Comparison of ENCODE assay signal across 8 cellular contexts in genomic region chr11:64878223-64878493, GRCh38. TPM values are rescaled to one million over a fixed set of nuclear protein-coding genes. Genes with fewer than 3 reads are reported as not detected.
DNase-seq lines count a peak whose midpoint lies in the region; ATAC-seq, FAIRE-seq and TF ChIP-seq lines count a peak whose summit lies in the region.

No MANE protein-coding gene starts in this region.

- 4% methylated on average over 10 of the region's 21 CpGs for WGBS in A549 (ENCODE audit: missing lambda C conversion rate)

- no peaks in the 10 kb centered on the region for H3K27me3 ChIP-seq in foreskin keratinocyte
- no peaks in the 10 kb centered on the region for H3K27me3 ChIP-seq in rectal smooth muscle tissue (ENCODE audit: control insufficient read depth, insufficient read depth, low read length)

- peak overlapping the region; percentile 94 for H3K9ac ChIP-seq in rectal smooth muscle tissue (ENCODE audit: low read length)

- no peak for FAIRE-seq in A549 (lab: Jason Lieb, UNC)

- CTCF ChIA-PET in A549 (lab: Yijun Ruan, JAX), result interaction anchor here (0.5 to 31.5 kb wide), 9 partner anchors 13 to 286 kb away, joined by 3 to 1607 read pairs (median 4); partner anchors contain the start of genes ARL2 and CDC42BPG

- H3K4me1 ChIP-seq in A549, result peaks cover 28% of the 10 kb centered on the region
- peaks cover 10% of the 10 kb centered on the region for H3K4me1 ChIP-seq in foreskin keratinocyte
- H3K4me1 ChIP-seq in rectal smooth muscle tissue (ENCODE audit: control insufficient read depth, insufficient read depth, low read length), result peaks cover 19% of the 10 kb centered on the region

- ATAC-seq in A549 (peak; percentile 49 to 54), GM21737 (IDR thresholded peaks at IDR 0.05; ENCODE audit: unreplicated experiment) (peak; percentile 6), foreskin keratinocyte (peak; percentile 11), HG03039 (IDR thresholded peaks at IDR 0.05; ENCODE audit: unreplicated experiment) (no peak)

- POLR2A ChIA-PET in A549 (lab: Yijun Ruan, JAX), result interaction anchor here (0.7 to 4.4 kb wide), 11 partner anchors 10 to 34 kb away, joined by 3 to 27 read pairs (median 5); partner anchors contain the start of gene CDC42BPG

- TF ChIP-seq POLR2A in A549 (IDR thresholded peaks at IDR 0.05; ENCODE audit: low read length), result no peak

- H3K4me3 ChIP-seq in A549, result peak overlapping the region; percentile 90
- H3K4me3 ChIP-seq in rectal smooth muscle tissue (ENCODE audit: low read length), result peak overlapping the region; percentile 99

- no peak for TF ChIP-seq RAD21 in A549 (conservative IDR thresholded peaks at IDR 0.05 in 1 of 2, IDR thresholded peaks at IDR 0.05 in 1 of 2)

- peak overlapping the region; percentile 95 for H3K4me2 ChIP-seq in A549

- H3K27ac ChIP-seq in A549 (peak overlapping the region; percentile 88 to 92), VCaP (peak overlapping the region; percentile 94), foreskin keratinocyte (peak overlapping the region; percentile 11), rectal smooth muscle tissue (ENCODE audit: low read depth, low read length) (peak overlapping the region; percentile 87)

- no peak for TF ChIP-seq EP300 in A549 (IDR thresholded peaks at IDR 0.05)

- peaks cover 7% of the 10 kb centered on the region for H3K36me3 ChIP-seq in rectal smooth muscle tissue (ENCODE audit: control insufficient read depth, insufficient read depth, low read length)

- no peak for TF ChIP-seq CTCF in A549 (IDR thresholded peaks at IDR 0.05)
- no peak for TF ChIP-seq CTCF in VCaP (conservative IDR thresholded peaks at IDR 0.05)
- no peak for TF ChIP-seq CTCF in foreskin keratinocyte (conservative IDR thresholded peaks at IDR 0.05)

- no peak for DNase-seq in A549 (ENCODE audit: low read depth in 1 of 2, low spot score in 1 of 2)
- DNase-seq in foreskin keratinocyte, result no peak
- no peak for DNase-seq in AG08396 (ENCODE audit: low spot score)
- no peak for DNase-seq in COLO829 (ENCODE audit: low spot score)

- H3K9me3 ChIP-seq in A549, result no peaks in the 10 kb centered on the region

TF ChIP-seq in A549, 52 proteins besides CTCF, POLR2A, EP300 and RAD21:
- TF ChIP-seq HOXB5 (CRISPR knock-in tag; IDR thresholded peaks at IDR 0.05) (no peak), REST (IDR thresholded peaks at IDR 0.05) (no peak), E2F6 (IDR thresholded peaks at IDR 0.05; ENCODE audit: borderline replicate concordance, low read depth) (peak; percentile 48; the same call in 1 of the 2 replicates), TFCP2L1 (CRISPR knock-in tag; IDR thresholded peaks at IDR 0.05) (no peak; the same call in 1 of the 2 replicates), RARB (CRISPR knock-in tag; IDR thresholded peaks at IDR 0.05) (no peak), PHF8 (IDR thresholded peaks at IDR 0.05; ENCODE audit: borderline replicate concordance, low read depth) (peak; percentile 54; the same call in 1 of the 2 replicates), MYC (IDR thresholded peaks at IDR 0.05; ENCODE audit: borderline replicate concordance, low read length) (no peak), NR3C1 (IDR thresholded peaks at IDR 0.05) (no peak), CHD2 (IDR thresholded peaks at IDR 0.05; ENCODE audit: low read length, partially characterized antibody) (no peak), HES2 (IDR thresholded peaks at IDR 0.05) (no peak), SMC3 (IDR thresholded peaks at IDR 0.05) (no peak)
TF ChIP-seq in A549: peak in this region for 2.

RNA-seq across cellular contexts. Expression of gene EHD1, which starts 0.3 kb away (rescaled TPM):
- 25.9 and 27.7 TPM in 2 replicates for polyA plus RNA-seq in A549 (2011; rRNA removed)
- 96.0 and 103 TPM in 2 replicates for polyA plus RNA-seq in A549 (2012; cell fraction: cytosol; rRNA removed)
- polyA plus RNA-seq in A549 (2012; cell fraction: nucleus; rRNA removed), result 153 and 200 TPM in 2 replicates
- polyA plus RNA-seq in A549 (2017; fragmentation: RNase III; extraction: RNeasy Plus Mini Kit Qiagen cat#74134 plus additional on column Dnase treatment), result 37.8 to 52.4 TPM (median 43.4 TPM) in 3 replicates
- polyA minus RNA-seq in A549 (2011; rRNA and poly(A)+ RNA removed), result 65.8 and 67.3 TPM in 2 replicates
- total RNA-seq in foreskin keratinocyte, result 94.9 and 114 TPM in 2 replicates
- 90.4 and 115 TPM in 2 replicates for polyA plus RNA-seq in foreskin keratinocyte

RNA-seq across cellular contexts. Expression of gene CDC42BPG, which starts 33.7 kb away (rescaled TPM):
- polyA plus RNA-seq in A549 (2011; rRNA removed), result 0.35 and 0.50 TPM in 2 replicates
- 0.26 and 0.49 TPM in 2 replicates for polyA plus RNA-seq in A549 (2012; cell fraction: cytosol; rRNA removed)
- 1.3 and 1.8 TPM in 2 replicates for polyA plus RNA-seq in A549 (2012; cell fraction: nucleus; rRNA removed)
- 1.0 to 1.1 TPM (median 1.0 TPM) in 3 replicates for polyA plus RNA-seq in A549 (2017; fragmentation: RNase III; extraction: RNeasy Plus Mini Kit Qiagen cat#74134 plus additional on column Dnase treatment)
- polyA minus RNA-seq in A549 (2011; rRNA and poly(A)+ RNA removed), result 0.45 and 1.0 TPM in 2 replicates
- 10.3 and 11.1 TPM in 2 replicates for total RNA-seq in foreskin keratinocyte
- 4.7 and 5.3 TPM in 2 replicates for polyA plus RNA-seq in foreskin keratinocyte

RNA-seq across cellular contexts. Expression of gene ATG2A, which starts 38.9 kb away (rescaled TPM):
- polyA plus RNA-seq in A549 (2011; rRNA removed) (3.1 and 4.0 TPM in 2 replicates), A549 (2017; fragmentation: RNase III; extraction: RNeasy Plus Mini Kit Qiagen cat#74134 plus additional on column Dnase treatment) (10.7 to 13.4 TPM (median 12.8 TPM) in 3 replicates), foreskin keratinocyte (11.4 and 12.5 TPM in 2 replicates)
- 9.1 and 14.1 TPM in 2 replicates for polyA plus RNA-seq in A549 (2012; cell fraction: cytosol; rRNA removed)
- 34.5 and 48.9 TPM in 2 replicates for polyA plus RNA-seq in A549 (2012; cell fraction: nucleus; rRNA removed)
- polyA minus RNA-seq in A549 (2011; rRNA and poly(A)+ RNA removed), result 8.2 TPM in 2 replicates
- total RNA-seq in foreskin keratinocyte, result 13.6 and 14.0 TPM in 2 replicates

RNA-seq across cellular contexts. Expression of gene PPP2R5B, which starts 46.3 kb away (rescaled TPM):
- 6.9 and 11.1 TPM in 2 replicates for polyA plus RNA-seq in A549 (2011; rRNA removed)
- 5.5 and 6.4 TPM in 2 replicates for polyA plus RNA-seq in A549 (2012; cell fraction: cytosol; rRNA removed)
- polyA plus RNA-seq in A549 (2012; cell fraction: nucleus; rRNA removed), result 12.3 TPM in 2 replicates
- 3.9 to 6.1 TPM (median 5.7 TPM) in 3 replicates for polyA plus RNA-seq in A549 (2017; fragmentation: RNase III; extraction: RNeasy Plus Mini Kit Qiagen cat#74134 plus additional on column Dnase treatment)
- 5.3 and 7.6 TPM in 2 replicates for polyA minus RNA-seq in A549 (2011; rRNA and poly(A)+ RNA removed)
- total RNA-seq in foreskin keratinocyte, result 13.4 and 15.0 TPM in 2 replicates
- polyA plus RNA-seq in foreskin keratinocyte, result 12.5 and 13.5 TPM in 2 replicates

RNA-seq across cellular contexts. Expression of gene GPHA2, which starts 57.5 kb away (rescaled TPM):
- polyA plus RNA-seq in A549 (2011; rRNA removed), result not detected in 2 replicates
- not detected in 2 replicates for polyA plus RNA-seq in A549 (2012; cell fraction: cytosol; rRNA removed)
- 0.32 TPM in 1 of 2 replicates, not detected in the other for polyA plus RNA-seq in A549 (2012; cell fraction: nucleus; rRNA removed)
- not detected in 3 replicates for polyA plus RNA-seq in A549 (2017; fragmentation: RNase III; extraction: RNeasy Plus Mini Kit Qiagen cat#74134 plus additional on column Dnase treatment)
- not detected in 2 replicates for polyA minus RNA-seq in A549 (2011; rRNA and poly(A)+ RNA removed)
- not detected in 2 replicates for total RNA-seq in foreskin keratinocyte
- 0.27 TPM in 1 of 2 replicates, not detected in the other for polyA plus RNA-seq in foreskin keratinocyte

Comparison
In these comparisons a context has a peak if more than half of its experiments do, and no peak if none do; other contexts are left out.
1. H3K27ac ChIP-seq: peak in every context shown above with its lines; median percentile 94 in VCaP; 90 in A549; 87 in rectal smooth muscle tissue; 11 in foreskin keratinocyte.